Comparison of ENCODE assay signal across 28 cellular contexts in the genomic region with DNA sequence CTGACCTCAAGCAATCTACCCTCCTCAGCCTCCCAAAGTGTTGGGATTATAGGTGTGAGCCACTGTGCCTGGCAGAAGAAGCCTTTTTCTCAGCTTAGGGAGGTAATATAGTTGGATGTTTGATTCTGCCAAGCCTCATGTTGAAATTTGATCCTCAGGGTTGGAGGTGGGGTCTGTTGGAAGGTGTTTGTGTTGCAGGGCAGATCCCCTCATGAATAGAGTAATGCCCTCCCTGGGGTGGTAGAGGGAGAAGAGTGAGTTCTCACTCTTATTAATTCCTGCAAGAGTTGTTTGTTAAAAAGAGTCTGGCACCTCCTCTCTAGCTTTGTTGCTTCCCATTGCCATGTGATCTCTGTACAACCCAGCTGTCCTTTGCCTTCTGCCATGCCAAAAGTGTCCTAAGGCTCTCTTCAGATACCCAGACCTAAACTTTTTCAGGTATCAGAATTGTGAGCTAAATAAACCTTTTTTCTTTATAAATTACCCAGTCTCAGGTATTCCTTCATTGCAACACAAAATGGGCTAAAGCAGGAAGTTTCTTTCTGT. TPM values are rescaled to one million over a fixed set of nuclear protein-coding genes. Genes with fewer than 3 reads are reported as not detected.
DNase-seq lines count a peak whose midpoint lies in the region; ATAC-seq and TF ChIP-seq lines count a peak whose summit lies in the region.
"Had no signal": no experiment of that assay in that cellular context is flagged by ENCODE, and none has a peak within 500 bp of the region (broad histone marks: within the 10 kb centered on the region; RNA-seq: fewer than 3 reads in every experiment).

No MANE protein-coding gene starts in this region.

- H3K4me2 ChIP-seq in trophoblast cell (ENCODE audit: low read length), result no peak overlapping the region

- intact Hi-C loops in Right ventricle myocardium superior (cut with DNase I) (no loop called here), heart right ventricle (cut with DNase I) (loop anchor here in 4 of 10 donors (10.0 kb wide), 2 partner anchors 773 to 1353 kb away; no protein-coding TSS in a partner anchor)
- intact Hi-C loops in CD4-positive, alpha-beta memory T cell (cut with micrococcal nuclease), result no loop called here

- H3K36me3 Mint-ChIP-seq in CD4-positive, alpha-beta memory T cell, result no peaks in the 10 kb centered on the region
- H3K36me3 Mint-ChIP-seq: brain had no signal

- no peak overlapping the region for H2AFZ ChIP-seq in trophoblast cell (ENCODE audit: insufficient read depth, low read length, poor library complexity)
- H2AFZ ChIP-seq: parathyroid adenoma had no signal

- H3K4me3 ChIP-seq in heart right ventricle (no peak overlapping the region), trophoblast cell (ENCODE audit: low read depth, low read length) (no peak overlapping the region)
- H3K4me3 ChIP-seq in CD4-positive, alpha-beta memory T cell (ENCODE audit: low read length in 2 of 2), result no peak overlapping the region
- H3K4me3 ChIP-seq: dorsolateral prefrontal cortex, SJCRH30, thoracic aorta had no signal

- peaks cover 12 to 37% (median 24%) of the 10 kb centered on the region in 4 donors for H3K4me1 Mint-ChIP-seq in CD4-positive, alpha-beta memory T cell

- H3K9me3 Mint-ChIP-seq in CD4-positive, alpha-beta memory T cell, result no peaks in the 10 kb centered on the region
- H3K9me3 Mint-ChIP-seq: activated T-helper 2 cell treated with anti-CD3 and anti-CD28 coated beads, Interferon-gamma antibody, Interleukin-2, Interleukin-4, amounts not matched to agents 10 μg/mL and 5 μg/mL and 100 μg/mL, durations not matched to agents 14 hours and 24 hours and 36 hours had no signal

- no peaks in the 10 kb centered on the region for H3K27me3 ChIP-seq in heart right ventricle
- H3K27me3 ChIP-seq in trophoblast cell (ENCODE audit: insufficient read depth, low read length), result no peaks in the 10 kb centered on the region
- H3K27me3 ChIP-seq in CD4-positive, alpha-beta memory T cell (ENCODE audit: insufficient read depth, low read length), result no peaks in the 10 kb centered on the region
- H3K27me3 ChIP-seq: dorsolateral prefrontal cortex, SJCRH30 had no signal

- H3K14ac ChIP-seq in trophoblast cell (ENCODE audit: low read length), result no peak overlapping the region

- H3K23ac ChIP-seq in trophoblast cell (ENCODE audit: low read length), result no peak overlapping the region

- no peak for DNase-seq in Right ventricle myocardium superior
- DNase-seq in heart right ventricle, result no peak
- peak; percentile 24 for DNase-seq in NCI-H748 treated with DMSO at 0.1 percent for 48 hours (lab: John Stamatoyannopoulos, UW)
- DNase-seq in iPS-NIHi7 (ENCODE audit: extremely low spot score), result peak; percentile 15
- DNase-seq in trophoblast cell, result no peak
- no peak for DNase-seq in CD4-positive, alpha-beta memory T cell
- no peak for DNase-seq in effector CD4-positive, alpha-beta T cell
- no peak for DNase-seq in stimulated activated CD4-positive, alpha-beta T cell treated with anti-CD3 and anti-CD28 coated beads, Interleukin-4, amount 100 ng/mL, for 24 hours
- DNase-seq: activated naive CD4-positive, alpha-beta T cell treated with anti-CD3 and anti-CD28 coated beads, Interleukin-2, amount 50 U/mL, for 16 hours; activated T-cell treated with anti-CD3 and anti-CD28 coated beads for 4 hours; amniotic stem cell; cerebellar nuclear complex; dorsolateral prefrontal cortex; EL; hippocampal formation; Kasumi-1; NCI-H1436; NCI-H2081; NCI-H345; NCI-H82; stimulated activated CD4-positive, alpha-beta T cell treated with anti-CD3 and anti-CD28 coated beads, Interleukin-1b, Interleukin-23, amount 100 ng/mL, for 48 hours; stimulated activated naive CD8-positive, alpha-beta T cell treated with anti-CD3 and anti-CD28 coated beads, Interleukin-15, Interleukin-2, amounts not matched to agents 100 U/mL and 50 U/mL, for 24 hours; SW 1271 had no signal

- H3K4me1 ChIP-seq in heart right ventricle, result peaks cover 0 to 16% (median 5%) of the 10 kb centered on the region in 9 donors
- H3K4me1 ChIP-seq in trophoblast cell (ENCODE audit: control insufficient read depth in 1 of 2, insufficient read depth in 2 of 2, low read length in 2 of 2), result no peaks in the 10 kb centered on the region
- H3K4me1 ChIP-seq in CD4-positive, alpha-beta memory T cell (ENCODE audit: insufficient read depth, low read length), result no peaks in the 10 kb centered on the region
- H3K4me1 ChIP-seq: parathyroid adenoma, SJCRH30 had no signal

- no peak overlapping the region for H4K12ac ChIP-seq in trophoblast cell (ENCODE audit: low read depth, low read length)

- H3K27ac ChIP-seq in heart right ventricle, result no peak overlapping the region
- H3K27ac ChIP-seq in trophoblast cell (ENCODE audit: low read depth, low read length), result no peak overlapping the region
- no peak overlapping the region for H3K27ac ChIP-seq in CD4-positive, alpha-beta memory T cell (ENCODE audit: low read depth, low read length)
- H3K27ac ChIP-seq: dorsolateral prefrontal cortex, parathyroid adenoma, SJCRH30, thoracic aorta had no signal

- H3K9ac ChIP-seq in trophoblast cell (ENCODE audit: low read length), result no peak overlapping the region
- H3K9ac ChIP-seq: parathyroid adenoma had no signal

- H2AK5ac ChIP-seq in trophoblast cell (ENCODE audit: low read length), result no peak overlapping the region

- no peak overlapping the region for H2BK120ac ChIP-seq in trophoblast cell (ENCODE audit: insufficient read depth, low read length, poor library complexity)

- H3K27me3 Mint-ChIP-seq in CD4-positive, alpha-beta memory T cell, result no peaks in the 10 kb centered on the region
- H3K27me3 Mint-ChIP-seq: brain had no signal

- H3K4me3 Mint-ChIP-seq in CD4-positive, alpha-beta memory T cell, result peak overlapping the region in 1 of 8 donors; percentile 66

- H3K4ac ChIP-seq in trophoblast cell (ENCODE audit: low read depth, low read length), result peak overlapping the region; percentile 86

- H4K8ac ChIP-seq in trophoblast cell (ENCODE audit: low read depth, low read length), result no peak overlapping the region

- no peak overlapping the region for H3K18ac ChIP-seq in trophoblast cell (ENCODE audit: low read length)

- H3K27ac Mint-ChIP-seq in CD4-positive, alpha-beta memory T cell, result peak overlapping the region in 1 of 7 donors; percentile 14
- H3K27ac Mint-ChIP-seq: activated T-helper 2 cell treated with anti-CD3 and anti-CD28 coated beads, Interferon-gamma antibody, Interleukin-2, Interleukin-4, amounts not matched to agents 10 μg/mL and 5 μg/mL and 100 μg/mL, durations not matched to agents 14 hours and 24 hours and 36 hours had no signal

- CTCF ChIA-PET in CD4-positive, alpha-beta memory T cell (lab: Charles Lee; ENCODE audit: partially characterized antibody), result no interaction called here

- POLR2A ChIA-PET in CD4-positive, alpha-beta memory T cell (lab: Charles Lee; ENCODE audit: partially characterized antibody), result no interaction called here

- no peak overlapping the region for H2BK5ac ChIP-seq in trophoblast cell (ENCODE audit: low read depth, low read length, poor library complexity)

- no peaks in the 10 kb centered on the region for H3K36me3 ChIP-seq in heart right ventricle
- peaks cover 0 to 2% of the 10 kb centered on the region in 2 experiments for H3K36me3 ChIP-seq in trophoblast cell (ENCODE audit: control insufficient read depth in 1 of 2, insufficient read depth in 2 of 2, low read length in 2 of 2)
- no peaks in the 10 kb centered on the region for H3K36me3 ChIP-seq in CD4-positive, alpha-beta memory T cell (ENCODE audit: insufficient read depth, low read length)
- H3K36me3 ChIP-seq: thoracic aorta had no signal

- no peak overlapping the region for H2BK12ac ChIP-seq in trophoblast cell (ENCODE audit: low read length)

- ATAC-seq in Right ventricle myocardium superior (ENCODE audit: poor library complexity) (peak; percentile 22), heart right ventricle (no peak)
- ATAC-seq: stimulated activated naive CD8-positive, alpha-beta T cell treated with anti-CD3 and anti-CD28 coated beads, Interleukin-15, Interleukin-2, amounts not matched to agents 100 U/mL and 50 U/mL, for 24 hours had no signal

- H3K9me3 ChIP-seq in heart right ventricle (no peaks in the 10 kb centered on the region), trophoblast cell (ENCODE audit: insufficient read depth, low read depth, low read length) (no peaks in the 10 kb centered on the region)
- H3K9me3 ChIP-seq in CD4-positive, alpha-beta memory T cell (ENCODE audit: control insufficient read depth in 1 of 2, low read length in 2 of 2), result no peaks in the 10 kb centered on the region
- H3K9me3 ChIP-seq: SJCRH30, thoracic aorta had no signal

- peaks cover 2% of the 10 kb centered on the region for H3K79me2 ChIP-seq in trophoblast cell (ENCODE audit: control insufficient read depth, insufficient read depth, low read length, poor library complexity)

- H3K79me1 ChIP-seq in trophoblast cell (ENCODE audit: low read length), result no peaks in the 10 kb centered on the region

- H4K91ac ChIP-seq in trophoblast cell (ENCODE audit: low read depth, low read length), result no peak overlapping the region

- TF ChIP-seq CTCF in heart right ventricle (IDR thresholded peaks at IDR 0.05), result no peak

RNA-seq across cellular contexts. Expression of a gene that starts 16.4 kb away (rescaled TPM):
- 9.5 TPM for total RNA-seq in Right ventricle myocardium superior
- 10 to 100 TPM in 5 of 10 donors, 1 to 10 TPM in 5; 4.9 to 11.5 (median 9.0) TPM for total RNA-seq in heart right ventricle
- 1 to 10 TPM; 2.6 to 3.7 TPM for polyA plus RNA-seq in heart right ventricle
- 202 and 213 TPM in 2 replicates for polyA plus RNA-seq in trophoblast cell (2013)
- total RNA-seq in CD4-positive, alpha-beta memory T cell, result 10 to 100 TPM; 12.2 to 15.6 TPM
- polyA plus RNA-seq in CD4-positive, alpha-beta memory T cell, result 1 to 10 TPM; 1.9 to 3.6 TPM

Comparison
In these comparisons a context has a peak if more than half of its experiments do, and no peak if none do; other contexts are left out.
1. DNase-seq: peak in NCI-H748 treated with DMSO at 0.1 percent for 48 hours (single experiment) and iPS-NIHi7 (single experiment); none in Right ventricle myocardium superior (single experiment), heart right ventricle (0 of 2), trophoblast cell (0 of 2), CD4-positive, alpha-beta memory T cell (0 of 5), effector CD4-positive, alpha-beta T cell (single experiment) and stimulated activated CD4-positive, alpha-beta T cell treated with anti-CD3 and anti-CD28 coated beads, Interleukin-4, amount 100 ng/mL, for 24 hours (single experiment).